In genomic region chr7:101814996-101815825, GRCh38 we compare ENCODE assay signal across 1 cellular context.
TF ChIP-seq lines count a peak whose summit lies in the region.

No MANE protein-coding gene starts in this region.

TF ChIP-seq in HepG2, 621 proteins besides CTCF, POLR2A, EP300 and RAD21 (continued from another document and continues in another):
- TF ChIP-seq MTERF4 (CRISPR knock-in tag; IDR thresholded peaks at IDR 0.05) (no peak), ZNF891 (CRISPR knock-in tag; IDR thresholded peaks at IDR 0.05) (0 out of 2 replicates have a peak, but pooled peaks have one; percentile 31), CEBPZ (IDR thresholded peaks at IDR 0.05; ENCODE audit: low read length) (no peak), MTF2 (CRISPR knock-in tag; IDR thresholded peaks at IDR 0.05; ENCODE audit: borderline replicate concordance) (peak; percentile 38; the same call in 1 of the 2 replicates), CBFB (CRISPR knock-in tag; IDR thresholded peaks at IDR 0.05) (0 out of 2 replicates have a peak, but pooled peaks have one; percentile 31), ZMAT3 (CRISPR knock-in tag; conservative IDR thresholded peaks at IDR 0.05) (peak; percentile 63; the same call in 1 of the 2 replicates), LCORL (IDR thresholded peaks at IDR 0.05) (no peak), LCORL (CRISPR knock-in tag; IDR thresholded peaks at IDR 0.05) (peak; percentile 62), ZNF879 (CRISPR knock-in tag; IDR thresholded peaks at IDR 0.05) (peak; percentile 62; the same call in 1 of the 2 replicates), ZNF768 (CRISPR knock-in tag; IDR thresholded peaks at IDR 0.05) (peak; percentile 68; the same call in 1 of the 2 replicates), ZBTB7B (CRISPR knock-in tag; IDR thresholded peaks at IDR 0.05) (peak; percentile 85; the same call in 1 of the 2 replicates), ZNF574 (CRISPR knock-in tag; IDR thresholded peaks at IDR 0.05) (peak; percentile 39; the same call in 1 of the 2 replicates), ZSCAN22 (CRISPR knock-in tag; IDR thresholded peaks at IDR 0.05) (no peak), GATAD2A (CRISPR knock-in tag; IDR thresholded peaks at IDR 0.05) (peak; percentile 35; the same call in 1 of the 2 replicates), ZNF777 (CRISPR knock-in tag; IDR thresholded peaks at IDR 0.05) (peak; percentile 97), ZBTB1 (CRISPR knock-in tag; IDR thresholded peaks at IDR 0.05; ENCODE audit: borderline replicate concordance) (no peak), HOXA3 (CRISPR knock-in tag; IDR thresholded peaks at IDR 0.05) (peak; percentile 17; the same call in 1 of the 2 replicates), ZSCAN31 (CRISPR knock-in tag; IDR thresholded peaks at IDR 0.05; ENCODE audit: low read depth) (0 out of 2 replicates have a peak, but pooled peaks have one; percentile 27), PRDM15 (CRISPR knock-in tag; IDR thresholded peaks at IDR 0.05) (peak; percentile 49; the same call in 1 of the 2 replicates), ZNF576 (CRISPR knock-in tag; IDR thresholded peaks at IDR 0.05) (0 out of 2 replicates have a peak, but pooled peaks have one; percentile 51), ZNF839 (CRISPR knock-in tag; IDR thresholded peaks at IDR 0.05; ENCODE audit: borderline replicate concordance) (peak; percentile 67; the same call in 1 of the 2 replicates), ARID4A (CRISPR knock-in tag; IDR thresholded peaks at IDR 0.05; ENCODE audit: borderline replicate concordance) (peak; percentile 61; the same call in 1 of the 2 replicates), SOX5 (CRISPR knock-in tag; IDR thresholded peaks at IDR 0.05; ENCODE audit: borderline replicate concordance) (no peak), HMGXB4 (CRISPR knock-in tag; IDR thresholded peaks at IDR 0.05; ENCODE audit: borderline replicate concordance in 1 of 2, low read depth in 1 of 2) (peak in 1 of 2 experiments; percentile 92; a peak in 3 of 4 replicates), TBX2 (CRISPR knock-in tag; IDR thresholded peaks at IDR 0.05; ENCODE audit: borderline replicate concordance) (peak; percentile 31), MAX (IDR thresholded peaks at IDR 0.05) (peak; percentile 43; the same call in 1 of the 2 replicates), ZNF550 (CRISPR knock-in tag; IDR thresholded peaks at IDR 0.05; ENCODE audit: borderline replicate concordance) (0 out of 2 replicates have a peak, but pooled peaks have one; percentile 54), HNRNPK (IDR thresholded peaks at IDR 0.05; ENCODE audit: low read depth, low read length, poor library complexity, severe bottlenecking) (peak; percentile 58), ZNF720 (CRISPR knock-in tag; IDR thresholded peaks at IDR 0.05) (no peak), PATZ1 (CRISPR knock-in tag; IDR thresholded peaks at IDR 0.05) (peak; percentile 71; the same call in 1 of the 2 replicates), SAFB2 (CRISPR knock-in tag; IDR thresholded peaks at IDR 0.05; ENCODE audit: borderline replicate concordance, low read depth) (0 out of 2 replicates have a peak, but pooled peaks have one; percentile 41), ETV6 (CRISPR knock-in tag; conservative IDR thresholded peaks at IDR 0.05) (0 out of 2 replicates have a peak, but pooled peaks have one; percentile 11)
